14 cellular contexts compared by ENCODE assay signal in genomic region chr12:123444396-123445026, GRCh38. TPM values are rescaled to one million over a fixed set of nuclear protein-coding genes. Genes with fewer than 3 reads are reported as not detected.
DNase-seq lines count a peak whose midpoint lies in the region; ATAC-seq, FAIRE-seq and TF ChIP-seq lines count a peak whose summit lies in the region.
"Had no signal": no experiment of that assay in that cellular context is flagged by ENCODE, and none has a peak within 500 bp of the region (broad histone marks: within the 10 kb centered on the region; RNA-seq: fewer than 3 reads in every experiment).

No MANE protein-coding gene starts in this region.

- H3K79me2 ChIP-seq in astrocyte (ENCODE audit: insufficient read depth, low read length): no peaks in the 10 kb centered on the region

- H3K27ac Mint-ChIP-seq in MCF 10A (ENCODE audit: low read depth, unreplicated experiment) (no peak overlapping the region), astrocyte (ENCODE audit: unreplicated experiment) (no peak overlapping the region)

- H3K4me3 Mint-ChIP-seq in MCF 10A (ENCODE audit: unreplicated experiment) (no peak overlapping the region), astrocyte (ENCODE audit: unreplicated experiment) (no peak overlapping the region)
- H3K4me3 Mint-ChIP-seq: T-cell had no signal

- no peaks in the 10 kb centered on the region for H3K9me3 Mint-ChIP-seq in MCF 10A (ENCODE audit: unreplicated experiment)
- peaks cover 3% of the 10 kb centered on the region for H3K9me3 Mint-ChIP-seq in astrocyte (ENCODE audit: unreplicated experiment)
- H3K9me3 Mint-ChIP-seq: T-cell had no signal

- BruUV-seq in MCF 10A (replicated peaks; lab: Mats Ljungman, UMichigan): no TSS peak

- H3K4me1 ChIP-seq in breast epithelium: peaks cover 0 to 3% of the 10 kb centered on the region in 2 donors
- H3K4me1 ChIP-seq in astrocyte (ENCODE audit: insufficient read depth, low read length): no peaks in the 10 kb centered on the region
- H3K4me1 ChIP-seq in upper lobe of right lung: peaks cover 40% of the 10 kb centered on the region

- POLR2A ChIA-PET in MCF 10A (lab: Yijun Ruan, JAX): interaction anchor here (1.1 kb wide), 1 partner anchor 88 kb away, joined by 5 read pairs; no protein-coding TSS in a partner anchor

- H3K4me1 Mint-ChIP-seq in MCF 10A (ENCODE audit: insufficient read depth, unreplicated experiment): no peaks in the 10 kb centered on the region
- H3K4me1 Mint-ChIP-seq in astrocyte (ENCODE audit: low read depth, unreplicated experiment): peaks cover 6% of the 10 kb centered on the region

- no peak for TF ChIP-seq CTCF in MCF 10A (IDR thresholded peaks at IDR 0.05; ENCODE audit: unreplicated experiment)
- TF ChIP-seq CTCF in breast epithelium (IDR thresholded peaks at IDR 0.05): no peak
- no peak for TF ChIP-seq CTCF in astrocyte (IDR thresholded peaks at IDR 0.05; ENCODE audit: insufficient read depth, low read depth, low read length)
- TF ChIP-seq CTCF in upper lobe of right lung (IDR thresholded peaks at IDR 0.05): no peak

- H3K9ac ChIP-seq in astrocyte (ENCODE audit: low read length): no peak overlapping the region

- no peak overlapping the region for H2AFZ ChIP-seq in astrocyte (ENCODE audit: low read depth, low read length)

- H3K36me3 Mint-ChIP-seq in MCF 10A (ENCODE audit: insufficient read depth, unreplicated experiment) (no peaks in the 10 kb centered on the region), astrocyte (ENCODE audit: low read depth, unreplicated experiment) (no peaks in the 10 kb centered on the region)
- H3K36me3 Mint-ChIP-seq: T-cell had no signal

- no peak for TF ChIP-seq POLR2A in breast epithelium (IDR thresholded peaks at IDR 0.05)

- H3K4me3 ChIP-seq in breast epithelium (no peak overlapping the region), astrocyte (ENCODE audit: insufficient read depth, low read depth, low read length) (no peak overlapping the region), upper lobe of right lung (no peak overlapping the region)
- H3K4me3 ChIP-seq: colonic mucosa had no signal

- ATAC-seq in upper lobe of right lung (no peak), HG02763 (IDR thresholded peaks at IDR 0.05; ENCODE audit: unreplicated experiment) (no peak), HG02938 (IDR thresholded peaks at IDR 0.05; ENCODE audit: unreplicated experiment) (no peak)
- ATAC-seq: T-cell had no signal

- H3K27me3 ChIP-seq in breast epithelium (no peaks in the 10 kb centered on the region), astrocyte (ENCODE audit: insufficient read depth, low read length) (no peaks in the 10 kb centered on the region), upper lobe of right lung (no peaks in the 10 kb centered on the region)
- H3K27me3 ChIP-seq: colonic mucosa had no signal

- H3K4me2 ChIP-seq in astrocyte (ENCODE audit: low read length): no peak overlapping the region

- intact Hi-C loops in MCF 10A (cut with micrococcal nuclease): no loop called here
- intact Hi-C loops in breast epithelium (cut with DNase I; ENCODE audit: low total_unique reads): no loop called here
- intact Hi-C loops in upper lobe of right lung (cut with DNase I): no loop called here

- H3K9me3 ChIP-seq in breast epithelium (no peaks in the 10 kb centered on the region), astrocyte (ENCODE audit: insufficient read depth, low read depth, low read length) (no peaks in the 10 kb centered on the region), upper lobe of right lung (no peaks in the 10 kb centered on the region)
- H3K9me3 ChIP-seq: colonic mucosa had no signal

- no peaks in the 10 kb centered on the region for H4K20me1 ChIP-seq in astrocyte (ENCODE audit: insufficient read depth, low read length)

- peak overlapping the region in 1 of 2 donors; percentile 62 for H3K27ac ChIP-seq in breast epithelium
- no peak overlapping the region for H3K27ac ChIP-seq in astrocyte (ENCODE audit: low read depth, low read length)
- H3K27ac ChIP-seq in upper lobe of right lung: peak overlapping the region; percentile 89
- H3K27ac ChIP-seq: colonic mucosa had no signal

- no peaks in the 10 kb centered on the region for H3K27me3 Mint-ChIP-seq in MCF 10A (ENCODE audit: insufficient read depth, unreplicated experiment)
- peaks cover 7% of the 10 kb centered on the region for H3K27me3 Mint-ChIP-seq in astrocyte (ENCODE audit: low read depth, unreplicated experiment)
- H3K27me3 Mint-ChIP-seq: T-cell had no signal

- H3K36me3 ChIP-seq in breast epithelium: no peaks in the 10 kb centered on the region
- no peaks in the 10 kb centered on the region for H3K36me3 ChIP-seq in astrocyte (ENCODE audit: insufficient read depth, low read length)
- no peaks in the 10 kb centered on the region for H3K36me3 ChIP-seq in upper lobe of right lung
- H3K36me3 ChIP-seq: colonic mucosa had no signal

- CTCF ChIA-PET in MCF 10A (lab: Yijun Ruan, JAX): no interaction called here

- DNase-seq in MCF 10A (ENCODE audit: unreplicated experiment): peak; percentile 62
- DNase-seq in breast epithelium (ENCODE audit: low spot score in 2 of 2): no peak
- DNase-seq in astrocyte (ENCODE audit: low read depth): peak; percentile 15
- DNase-seq in iris pigment epithelial cell (ENCODE audit: low read depth): peak; percentile 92
- no peak for DNase-seq in upper lobe of right lung
- no peak for DNase-seq in stimulated activated CD4-positive, alpha-beta T cell treated with anti-CD3 and anti-CD28 coated beads, Interleukin-2, amount 100 ng/mL, for 48 hours
- DNase-seq: activated gamma-delta T cell treated with Interleukin-2 at 50 U/mL for 16 hours; colonic mucosa; NCI-H1105 treated with DMSO at 0.1 percent for 48 hours; NCI-H82; stimulated activated CD4-positive, alpha-beta T cell treated with anti-CD3 and anti-CD28 coated beads, Interleukin-4, amount 100 ng/mL, for 4 hours; T-cell had no signal

- no peak for FAIRE-seq in astrocyte (lab: Jason Lieb, UNC)

RNA-seq across cellular contexts. Expression of gene RILPL2, which starts 8.0 kb away (rescaled TPM):
- 2.6 and 3.0 TPM in 2 replicates for total RNA-seq in MCF 10A (2022)
- 10 to 100 TPM in 1 of 3 donors, 1 to 10 TPM in 2; 8.9 to 11.8 (median 9.1) TPM for total RNA-seq in breast epithelium
- 1.4 TPM in 2 replicates for total RNA-seq in astrocyte
- 15.1 TPM for total RNA-seq in upper lobe of right lung

RNA-seq across cellular contexts. Expression of gene SNRNP35, which starts 13.4 kb away (rescaled TPM):
- 18.0 and 24.7 TPM in 2 replicates for total RNA-seq in MCF 10A (2022)
- total RNA-seq in breast epithelium: 10 to 100 TPM; 14.6 to 24.1 (median 17.7) TPM
- 8.1 and 11.5 TPM in 2 replicates for total RNA-seq in astrocyte
- 20.4 TPM for total RNA-seq in upper lobe of right lung

Comparison
In these comparisons a context has a peak if more than half of its experiments do, and no peak if none do; other contexts are left out.
1. DNase-seq: peak in MCF 10A (single experiment), astrocyte (single experiment) and iris pigment epithelial cell (single experiment); none in breast epithelium (0 of 2), upper lobe of right lung (single experiment) and stimulated activated CD4-positive, alpha-beta T cell treated with anti-CD3 and anti-CD28 coated beads, Interleukin-2, amount 100 ng/mL, for 48 hours (0 of 2).